Comparison of ENCODE assay signal across 1 cellular context in genomic region chr11:125625594-125626380, GRCh38.
TF ChIP-seq lines count a peak whose summit lies in the region.

No MANE protein-coding gene starts in this region.

TF ChIP-seq in K562, 482 proteins besides CTCF, POLR2A, EP300 and RAD21 (continued from another document and continues in another):
- TF ChIP-seq, protein P1, sequence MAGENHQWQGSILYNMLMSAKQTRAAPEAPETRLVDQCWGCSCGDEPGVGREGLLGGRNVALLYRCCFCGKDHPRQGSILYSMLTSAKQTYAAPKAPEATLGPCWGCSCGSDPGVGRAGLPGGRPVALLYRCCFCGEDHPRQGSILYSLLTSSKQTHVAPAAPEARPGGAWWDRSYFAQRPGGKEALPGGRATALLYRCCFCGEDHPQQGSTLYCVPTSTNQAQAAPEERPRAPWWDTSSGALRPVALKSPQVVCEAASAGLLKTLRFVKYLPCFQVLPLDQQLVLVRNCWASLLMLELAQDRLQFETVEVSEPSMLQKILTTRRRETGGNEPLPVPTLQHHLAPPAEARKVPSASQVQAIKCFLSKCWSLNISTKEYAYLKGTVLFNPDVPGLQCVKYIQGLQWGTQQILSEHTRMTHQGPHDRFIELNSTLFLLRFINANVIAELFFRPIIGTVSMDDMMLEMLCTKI (IDR thresholded peaks at IDR 0.05; ENCODE audit: partially characterized antibody) = no peak
- TF ChIP-seq, protein P2, sequence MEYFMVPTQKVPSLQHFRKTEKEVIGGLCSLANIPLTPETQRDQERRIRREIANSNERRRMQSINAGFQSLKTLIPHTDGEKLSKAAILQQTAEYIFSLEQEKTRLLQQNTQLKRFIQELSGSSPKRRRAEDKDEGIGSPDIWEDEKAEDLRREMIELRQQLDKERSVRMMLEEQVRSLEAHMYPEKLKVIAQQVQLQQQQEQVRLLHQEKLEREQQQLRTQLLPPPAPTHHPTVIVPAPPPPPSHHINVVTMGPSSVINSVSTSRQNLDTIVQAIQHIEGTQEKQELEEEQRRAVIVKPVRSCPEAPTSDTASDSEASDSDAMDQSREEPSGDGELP (CRISPR knock-in tag; IDR thresholded peaks at IDR 0.05; ENCODE audit: borderline replicate concordance) = peak; percentile 84
- TF ChIP-seq, protein P3, sequence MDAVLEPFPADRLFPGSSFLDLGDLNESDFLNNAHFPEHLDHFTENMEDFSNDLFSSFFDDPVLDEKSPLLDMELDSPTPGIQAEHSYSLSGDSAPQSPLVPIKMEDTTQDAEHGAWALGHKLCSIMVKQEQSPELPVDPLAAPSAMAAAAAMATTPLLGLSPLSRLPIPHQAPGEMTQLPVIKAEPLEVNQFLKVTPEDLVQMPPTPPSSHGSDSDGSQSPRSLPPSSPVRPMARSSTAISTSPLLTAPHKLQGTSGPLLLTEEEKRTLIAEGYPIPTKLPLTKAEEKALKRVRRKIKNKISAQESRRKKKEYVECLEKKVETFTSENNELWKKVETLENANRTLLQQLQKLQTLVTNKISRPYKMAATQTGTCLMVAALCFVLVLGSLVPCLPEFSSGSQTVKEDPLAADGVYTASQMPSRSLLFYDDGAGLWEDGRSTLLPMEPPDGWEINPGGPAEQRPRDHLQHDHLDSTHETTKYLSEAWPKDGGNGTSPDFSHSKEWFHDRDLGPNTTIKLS (IDR thresholded peaks at IDR 0.05; ENCODE audit: borderline replicate concordance, low read depth) = peak; percentile 97
- no peak for TF ChIP-seq U2AF1 (optimal IDR thresholded peaks at IDR 0.05; ENCODE audit: low read depth, low read length)
- TF ChIP-seq ZFP36 (IDR thresholded peaks at IDR 0.05; ENCODE audit: low read depth, low read length, partially characterized antibody) = no peak
- TF ChIP-seq ZBTB34 (CRISPR knock-in tag; IDR thresholded peaks at IDR 0.05) = no peak
- no peak for TF ChIP-seq CBX8 (IDR thresholded peaks at IDR 0.05; ENCODE audit: borderline replicate concordance, extremely low read depth, low read depth, low read length, poor library complexity, severe bottlenecking)
- TF ChIP-seq ZNF583 (CRISPR knock-in tag; IDR thresholded peaks at IDR 0.05) = no peak; the same call in 1 of the 2 replicates
- TF ChIP-seq RAD51 (IDR thresholded peaks at IDR 0.05; ENCODE audit: borderline replicate concordance, low read depth) = peak; percentile 27; the same call in 1 of the 2 replicates
- TF ChIP-seq, protein P4, sequence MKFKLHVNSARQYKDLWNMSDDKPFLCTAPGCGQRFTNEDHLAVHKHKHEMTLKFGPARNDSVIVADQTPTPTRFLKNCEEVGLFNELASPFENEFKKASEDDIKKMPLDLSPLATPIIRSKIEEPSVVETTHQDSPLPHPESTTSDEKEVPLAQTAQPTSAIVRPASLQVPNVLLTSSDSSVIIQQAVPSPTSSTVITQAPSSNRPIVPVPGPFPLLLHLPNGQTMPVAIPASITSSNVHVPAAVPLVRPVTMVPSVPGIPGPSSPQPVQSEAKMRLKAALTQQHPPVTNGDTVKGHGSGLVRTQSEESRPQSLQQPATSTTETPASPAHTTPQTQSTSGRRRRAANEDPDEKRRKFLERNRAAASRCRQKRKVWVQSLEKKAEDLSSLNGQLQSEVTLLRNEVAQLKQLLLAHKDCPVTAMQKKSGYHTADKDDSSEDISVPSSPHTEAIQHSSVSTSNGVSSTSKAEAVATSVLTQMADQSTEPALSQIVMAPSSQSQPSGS (CRISPR knock-in tag; IDR thresholded peaks at IDR 0.05) = no peak
- TF ChIP-seq VEZF1 (CRISPR knock-in tag; IDR thresholded peaks at IDR 0.05) = peak; percentile 86
- TF ChIP-seq ZNF395 (CRISPR knock-in tag; IDR thresholded peaks at IDR 0.05) = peak; percentile 52; the same call in 1 of the 2 replicates
- TF ChIP-seq FOXK2 (conservative IDR thresholded peaks at IDR 0.05 in 1 of 2, IDR thresholded peaks at IDR 0.05 in 1 of 2; ENCODE audit: low read depth in 2 of 2) = peak; percentile 53 to 59; a peak in 3 of 4 replicates
- TF ChIP-seq RBM22 (IDR thresholded peaks at IDR 0.05; ENCODE audit: low read depth, low read length, poor library complexity, severe bottlenecking) = peak; percentile 89
- TF ChIP-seq ELF4 (CRISPR knock-in tag; IDR thresholded peaks at IDR 0.05) = no peak
- no peak for TF ChIP-seq NCOA6 (IDR thresholded peaks at IDR 0.05)
- TF ChIP-seq, protein P5, sequence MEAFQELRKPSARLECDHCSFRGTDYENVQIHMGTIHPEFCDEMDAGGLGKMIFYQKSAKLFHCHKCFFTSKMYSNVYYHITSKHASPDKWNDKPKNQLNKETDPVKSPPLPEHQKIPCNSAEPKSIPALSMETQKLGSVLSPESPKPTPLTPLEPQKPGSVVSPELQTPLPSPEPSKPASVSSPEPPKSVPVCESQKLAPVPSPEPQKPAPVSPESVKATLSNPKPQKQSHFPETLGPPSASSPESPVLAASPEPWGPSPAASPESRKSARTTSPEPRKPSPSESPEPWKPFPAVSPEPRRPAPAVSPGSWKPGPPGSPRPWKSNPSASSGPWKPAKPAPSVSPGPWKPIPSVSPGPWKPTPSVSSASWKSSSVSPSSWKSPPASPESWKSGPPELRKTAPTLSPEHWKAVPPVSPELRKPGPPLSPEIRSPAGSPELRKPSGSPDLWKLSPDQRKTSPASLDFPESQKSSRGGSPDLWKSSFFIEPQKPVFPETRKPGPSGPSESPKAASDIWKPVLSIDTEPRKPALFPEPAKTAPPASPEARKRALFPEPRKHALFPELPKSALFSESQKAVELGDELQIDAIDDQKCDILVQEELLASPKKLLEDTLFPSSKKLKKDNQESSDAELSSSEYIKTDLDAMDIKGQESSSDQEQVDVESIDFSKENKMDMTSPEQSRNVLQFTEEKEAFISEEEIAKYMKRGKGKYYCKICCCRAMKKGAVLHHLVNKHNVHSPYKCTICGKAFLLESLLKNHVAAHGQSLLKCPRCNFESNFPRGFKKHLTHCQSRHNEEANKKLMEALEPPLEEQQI (IDR thresholded peaks at IDR 0.05) = peak; percentile 77
- no peak for TF ChIP-seq BDP1 (IDR thresholded peaks at IDR 0.05; ENCODE audit: insufficient read depth, insufficient read length)
- no peak for TF ChIP-seq ID3 (CRISPR knock-in tag; IDR thresholded peaks at IDR 0.05)
- peak; percentile 55; the same call in 1 of the 2 replicates for TF ChIP-seq ID3 (tag; IDR thresholded peaks at IDR 0.05)
- no peak for TF ChIP-seq COPS2 (conservative IDR thresholded peaks at IDR 0.05)
- TF ChIP-seq MIER1 (IDR thresholded peaks at IDR 0.05; ENCODE audit: low read depth) = peak; percentile 37; the same call in 1 of the 2 replicates
- TF ChIP-seq ZNF436 (CRISPR knock-in tag; IDR thresholded peaks at IDR 0.05) = no peak
- TF ChIP-seq, protein P6, sequence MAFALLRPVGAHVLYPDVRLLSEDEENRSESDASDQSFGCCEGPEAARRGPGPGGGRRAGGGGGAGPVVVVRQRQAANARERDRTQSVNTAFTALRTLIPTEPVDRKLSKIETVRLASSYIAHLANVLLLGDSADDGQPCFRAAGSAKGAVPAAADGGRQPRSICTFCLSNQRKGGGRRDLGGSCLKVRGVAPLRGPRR (CRISPR knock-in tag; IDR thresholded peaks at IDR 0.05) = no peak
- no peak for TF ChIP-seq CBX2 (IDR thresholded peaks at IDR 0.05; ENCODE audit: insufficient read depth, low read length, poor library complexity, severe bottlenecking)
- TF ChIP-seq ZNF449 (CRISPR knock-in tag; IDR thresholded peaks at IDR 0.05) = no peak
- TF ChIP-seq SMARCA4 (IDR thresholded peaks at IDR 0.05) = no peak; the same call in 1 of the 2 replicates
- TF ChIP-seq ZNF407 (IDR thresholded peaks at IDR 0.05; ENCODE audit: low read depth) = peak; percentile 88
